In genomic region chr15:40106203-40107161, GRCh38 we compare ENCODE assay signal across 8 cellular contexts. TPM values are rescaled to one million over a fixed set of nuclear protein-coding genes. Genes with fewer than 3 reads are reported as not detected.
DNase-seq lines count a peak whose midpoint lies in the region; ATAC-seq and TF ChIP-seq lines count a peak whose summit lies in the region.

No MANE protein-coding gene starts in this region.

- H3K9me3 ChIP-seq in right lobe of liver: no peaks in the 10 kb centered on the region

- H3K4me3 Mint-ChIP-seq in activated T-cell treated with anti-CD3 and anti-CD28 coated beads, Interleukin-2, amount 50 U/mL, for 4 hours: peak overlapping the region; percentile 45
- H3K4me3 Mint-ChIP-seq in brain: peak overlapping the region; percentile 87 to 94 (median 93)
- H3K4me3 Mint-ChIP-seq in type B pancreatic cell: peak overlapping the region; percentile 97

- intact Hi-C loops in right lobe of liver (cut with DNase I): loop anchor here in 1 of 2 donors (10.0 kb wide), 1 partner anchor 62 kb away; no protein-coding TSS in a partner anchor

- peaks cover 50% of the 10 kb centered on the region for H3K4me1 Mint-ChIP-seq in activated T-cell treated with anti-CD3 and anti-CD28 coated beads, Interleukin-2, amount 50 U/mL, for 4 hours (ENCODE audit: low read depth)
- peaks cover 74% of the 10 kb centered on the region for H3K4me1 Mint-ChIP-seq in brain
- H3K4me1 Mint-ChIP-seq in type B pancreatic cell (ENCODE audit: unreplicated experiment): peaks cover 64% of the 10 kb centered on the region

- H3K27me3 ChIP-seq in right lobe of liver: no peaks in the 10 kb centered on the region

- peak overlapping the region in 3 of 5 experiments; percentile 75 to 97 (median 84) for H3K27ac Mint-ChIP-seq in brain
- peak overlapping the region; percentile 99 for H3K27ac Mint-ChIP-seq in type B pancreatic cell

- H3K4me3 ChIP-seq in right lobe of liver: no peak overlapping the region

- TF ChIP-seq CTCF in brain (conservative IDR thresholded peaks at IDR 0.05) (no peak), right lobe of liver (IDR thresholded peaks at IDR 0.05) (no peak), type B pancreatic cell (conservative IDR thresholded peaks at IDR 0.05) (no peak)

- no peak for ATAC-seq in activated T-cell treated with anti-CD3 and anti-CD28 coated beads, Interleukin-2, amount 50 U/mL, for 4 hours
- ATAC-seq in HG02678 (IDR thresholded peaks at IDR 0.05; ENCODE audit: unreplicated experiment): peak; percentile 33
- peak; percentile 60 to 70 (median 64) for ATAC-seq in right lobe of liver

- H3K27ac ChIP-seq in right lobe of liver: peak overlapping the region; percentile 31 to 50 (median 42)

- no peaks in the 10 kb centered on the region for H3K36me3 ChIP-seq in right lobe of liver

- H3K4me1 ChIP-seq in right lobe of liver: peaks cover 0 to 66% (median 31%) of the 10 kb centered on the region in 4 donors

- 40% methylated on average over 5 of the region's 8 CpGs for WGBS in right lobe of liver (ENCODE audit: insufficient coverage, low coverage, low lambda C conversion rate, missing lambda C conversion rate)

- H3K36me3 Mint-ChIP-seq in activated T-cell treated with anti-CD3 and anti-CD28 coated beads, Interleukin-2, amount 50 U/mL, for 4 hours (ENCODE audit: insufficient read depth): peaks cover 2% of the 10 kb centered on the region
- no peaks in the 10 kb centered on the region for H3K36me3 Mint-ChIP-seq in brain
- peaks cover 6% of the 10 kb centered on the region for H3K36me3 Mint-ChIP-seq in type B pancreatic cell

- no peaks in the 10 kb centered on the region for H3K27me3 Mint-ChIP-seq in activated T-cell treated with anti-CD3 and anti-CD28 coated beads, Interleukin-2, amount 50 U/mL, for 4 hours (ENCODE audit: low read depth)
- H3K27me3 Mint-ChIP-seq in brain: peaks cover 27% of the 10 kb centered on the region
- no peaks in the 10 kb centered on the region for H3K27me3 Mint-ChIP-seq in type B pancreatic cell

- no peak for TF ChIP-seq POLR2A in right lobe of liver (IDR thresholded peaks at IDR 0.05)

- no peaks in the 10 kb centered on the region for H3K9me3 Mint-ChIP-seq in activated T-cell treated with anti-CD3 and anti-CD28 coated beads, Interleukin-2, amount 50 U/mL, for 4 hours
- H3K9me3 Mint-ChIP-seq in brain: no peaks in the 10 kb centered on the region
- H3K9me3 Mint-ChIP-seq in type B pancreatic cell: no peaks in the 10 kb centered on the region

- no peak for DNase-seq in activated T-cell treated with anti-CD3 and anti-CD28 coated beads, Interleukin-2, amount 50 U/mL, for 4 hours
- no peak for DNase-seq in activated T-cell treated with anti-CD3 and anti-CD28 coated beads, Interleukin-2, amount 50 U/mL, for 1 hour
- DNase-seq in NCI-H82 (lab: John Stamatoyannopoulos, UW): peak; percentile 80
- peak; percentile 80 to 90 (median 85) for DNase-seq in right lobe of liver
- no peak for DNase-seq in type B pancreatic cell (ENCODE audit: extremely low spot score, unreplicated experiment)
- no peak for DNase-seq in NCI-H187 treated with DMSO at 0.1 percent for 48 hours (lab: John Stamatoyannopoulos, UW)

RNA-seq across cellular contexts. Expression of gene BMF, which starts 2.2 kb away (rescaled TPM):
- 1 to 10 TPM; 3.1 to 7.1 (median 6.6) TPM for total RNA-seq in activated T-cell treated with anti-CD3 and anti-CD28 coated beads, Interleukin-2, amount 50 U/mL, for 4 hours
- polyA plus RNA-seq in brain (ENCODE audit: insufficient read depth, low read depth, low replicate concordance): 22.7 TPM
- total RNA-seq in right lobe of liver: 1 to 10 TPM; 1.7 to 7.3 (median 3.4) TPM
- 60.9 and 112 TPM in 2 replicates for total RNA-seq in type B pancreatic cell (ENCODE audit: low replicate concordance)

RNA-seq across cellular contexts. Expression of gene BUB1B, which starts 54.4 kb away (rescaled TPM):
- 10 to 100 TPM; 12.1 to 17.4 (median 15.6) TPM for total RNA-seq in activated T-cell treated with anti-CD3 and anti-CD28 coated beads, Interleukin-2, amount 50 U/mL, for 4 hours
- polyA plus RNA-seq in brain (ENCODE audit: insufficient read depth, low read depth, low replicate concordance): 22.6 TPM
- total RNA-seq in right lobe of liver: 1 to 10 TPM in 3 of 6 experiments, under 1 TPM in 2, not detected in 1; 0.39 to 1.7 (median 1.2) TPM
- 21.8 and 69.5 TPM in 2 replicates for total RNA-seq in type B pancreatic cell (ENCODE audit: low replicate concordance)

Comparison
In these comparisons a context has a peak if more than half of its experiments do, and no peak if none do; other contexts are left out.
1. ATAC-seq: peak in HG02678 (single experiment) and right lobe of liver (4 of 4); none in activated T-cell treated with anti-CD3 and anti-CD28 coated beads, Interleukin-2, amount 50 U/mL, for 4 hours (0 of 2).
2. DNase-seq: peak in NCI-H82 (single experiment) and right lobe of liver (3 of 3); none in activated T-cell treated with anti-CD3 and anti-CD28 coated beads, Interleukin-2, amount 50 U/mL, for 4 hours (single experiment), activated T-cell treated with anti-CD3 and anti-CD28 coated beads, Interleukin-2, amount 50 U/mL, for 1 hour (single experiment), type B pancreatic cell (single experiment) and NCI-H187 treated with DMSO at 0.1 percent for 48 hours (single experiment).
3. H3K4me3 Mint-ChIP-seq: peak in every context shown above with its lines; median percentile 97 in type B pancreatic cell; 93 in brain; 45 in activated T-cell treated with anti-CD3 and anti-CD28 coated beads, Interleukin-2, amount 50 U/mL, for 4 hours.